ENCODE assay signal across 1 cellular context in the genomic region with DNA sequence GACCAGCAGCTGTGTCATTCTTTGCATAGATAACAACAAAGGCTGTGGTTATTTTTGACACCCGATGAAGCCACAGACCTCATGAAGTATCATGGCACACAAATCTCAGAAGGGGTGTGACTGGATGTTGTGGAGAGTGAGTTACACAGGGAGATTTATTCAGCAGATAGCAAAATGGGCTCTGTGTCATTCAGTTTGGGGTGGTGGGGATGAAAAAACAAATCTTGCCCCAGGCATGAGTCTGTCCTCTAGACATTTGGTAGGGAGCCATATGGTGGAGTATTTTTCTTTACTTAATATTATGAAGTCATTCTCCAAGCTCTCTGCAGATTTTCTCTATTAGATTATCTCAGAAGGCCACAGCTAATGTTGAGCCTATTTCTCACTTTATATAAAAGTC.
TF ChIP-seq lines count a peak whose summit lies in the region.

No MANE protein-coding gene starts in this region.

TF ChIP-seq in IMR-90, 13 proteins besides CTCF, POLR2A, EP300 and RAD21:
- no peak for TF ChIP-seq CEBPB (IDR thresholded peaks at IDR 0.05; ENCODE audit: low read depth, low read length)
- TF ChIP-seq MXI1 (IDR thresholded peaks at IDR 0.05; ENCODE audit: borderline replicate concordance, low read depth, low read length), result no peak
- TF ChIP-seq NFE2L2 (IDR thresholded peaks at IDR 0.05; ENCODE audit: low read depth, low read length), result no peak
- TF ChIP-seq RFX5 (IDR thresholded peaks at IDR 0.05; ENCODE audit: low read depth, low read length), result no peak
- no peak for TF ChIP-seq MAFK (IDR thresholded peaks at IDR 0.05; ENCODE audit: low read depth, low read length)
- TF ChIP-seq FOS (IDR thresholded peaks at IDR 0.05; ENCODE audit: low read depth, low read length), result no peak
- no peak for TF ChIP-seq SMC3 (IDR thresholded peaks at IDR 0.05; ENCODE audit: low read depth, low read length)
- TF ChIP-seq CHD1 (IDR thresholded peaks at IDR 0.05; ENCODE audit: low read depth, low read length), result no peak
- TF ChIP-seq RCOR1 (IDR thresholded peaks at IDR 0.05; ENCODE audit: insufficient replicate concordance, low read length), result no peak
- TF ChIP-seq MAZ (IDR thresholded peaks at IDR 0.05; ENCODE audit: borderline replicate concordance, low read depth, low read length), result no peak
